Comparison of ENCODE assay signal across 8 cellular contexts in genomic region chr6:37049990-37050853, GRCh38. TPM values are rescaled to one million over a fixed set of nuclear protein-coding genes. Genes with fewer than 3 reads are reported as not detected.
DNase-seq lines count a peak whose midpoint lies in the region; ATAC-seq lines count a peak whose summit lies in the region.

No MANE protein-coding gene starts in this region.

- ATAC-seq in GM18502 (IDR thresholded peaks at IDR 0.05; ENCODE audit: poor library complexity, unreplicated experiment) = peak; percentile 52
- no peak for ATAC-seq in HG03442 (IDR thresholded peaks at IDR 0.05; ENCODE audit: unreplicated experiment)
- ATAC-seq in HG03108 (IDR thresholded peaks at IDR 0.05; ENCODE audit: unreplicated experiment) = no peak

- DNase-seq in MV-4-11 (lab: John Stamatoyannopoulos, UW) = peak; percentile 100
- peak; percentile 61 for DNase-seq in activated T-cell treated with anti-CD3 and anti-CD28 coated beads, Interleukin-2, amount 50 U/mL, for 1 hour
- DNase-seq in immature natural killer cell = peak; percentile 69 to 78 (median 77)
- DNase-seq in stimulated activated CD8-positive, alpha-beta memory T cell treated with anti-CD3 and anti-CD28 coated beads, Interleukin-2, amount 100 ng/mL, for 1 hour (ENCODE audit: low read depth in 2 of 2) = peak; percentile 32 to 46
- DNase-seq in NCI-H82 (lab: John Stamatoyannopoulos, UW) = no peak

- H3K27ac Mint-ChIP-seq in immature natural killer cell = peak overlapping the region; percentile 96 to 100 (median 99)

- H3K4me1 Mint-ChIP-seq in immature natural killer cell = peaks cover 69% of the 10 kb centered on the region in 2 donors

- no peaks in the 10 kb centered on the region for H3K9me3 Mint-ChIP-seq in immature natural killer cell

- H3K4me3 Mint-ChIP-seq in immature natural killer cell = peak overlapping the region; percentile 76 to 90 (median 87)

- peaks cover 9 to 16% (median 10%) of the 10 kb centered on the region in 3 donors for H3K27me3 Mint-ChIP-seq in immature natural killer cell (ENCODE audit: low read depth in 3 of 3)

- H3K36me3 Mint-ChIP-seq in immature natural killer cell = peaks cover 0 to 9% (median 3%) of the 10 kb centered on the region in 3 donors

RNA-seq across cellular contexts. Expression of gene FGD2, which starts 44.8 kb away (rescaled TPM):
- polyA plus RNA-seq in immature natural killer cell = 1 to 10 TPM in 2 of 3 donors, under 1 TPM in 1; 0.77 to 3.6 (median 1.9) TPM
